ENCODE assay signal across 13 cellular contexts in the genomic region with DNA sequence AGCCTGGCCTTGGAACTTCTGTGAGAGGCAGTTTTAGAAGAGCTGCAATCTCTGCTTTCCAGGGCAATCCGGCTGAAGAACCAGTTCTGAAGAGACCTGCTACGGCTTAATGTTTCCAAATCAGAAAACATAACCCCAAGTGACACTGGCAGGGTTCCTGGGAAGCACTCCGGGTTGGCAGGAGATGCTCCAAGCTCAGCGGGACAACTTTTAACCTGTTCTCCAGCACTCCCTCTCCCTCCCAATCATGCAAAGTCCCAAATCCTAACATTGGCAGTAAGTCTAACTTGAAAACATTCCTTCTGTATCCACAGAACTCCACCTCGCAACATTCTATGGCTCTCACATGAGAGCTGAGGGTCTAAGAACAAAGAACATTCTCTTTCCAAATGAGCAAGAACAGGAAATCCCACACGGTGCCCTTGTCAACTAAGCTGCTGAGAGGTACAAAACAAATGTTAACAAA. TPM values are rescaled to one million over a fixed set of nuclear protein-coding genes. Genes with fewer than 3 reads are reported as not detected.
A peak's percentile ranks its signal among the peaks of the same experiment; 100 is the strongest.
DNase-seq lines count a peak whose midpoint lies in the region; ATAC-seq and TF ChIP-seq lines count a peak whose summit lies in the region.
"Had no signal": no experiment of that assay in that cellular context is flagged by ENCODE, and none has a peak within 500 bp of the region (broad histone marks: within the 10 kb centered on the region; RNA-seq: fewer than 3 reads in every experiment).

No MANE protein-coding gene starts in this region.

- ATAC-seq in left lobe of liver, result peak; percentile 94
- ATAC-seq in HG02571 (IDR thresholded peaks at IDR 0.05; ENCODE audit: unreplicated experiment), result no peak
- ATAC-seq in GM21528 (IDR thresholded peaks at IDR 0.05; ENCODE audit: low FRiP score, unreplicated experiment), result no peak
- ATAC-seq in HG03520 (IDR thresholded peaks at IDR 0.05; ENCODE audit: unreplicated experiment), result no peak

- H3K4me3 ChIP-seq in LNCaP clone FGC (ENCODE audit: low read depth, low read length) (no peak overlapping the region), choroid plexus epithelial cell (ENCODE audit: low read depth, low read length) (no peak overlapping the region)
- H3K4me3 ChIP-seq: upper lobe of left lung had no signal

- TF ChIP-seq CTCF in LNCaP clone FGC (IDR thresholded peaks at IDR 0.05; ENCODE audit: control insufficient read depth, extremely low read depth, insufficient read depth) (no peak), choroid plexus epithelial cell (conservative IDR thresholded peaks at IDR 0.05; ENCODE audit: low read depth, low read length) (no peak)

- DNase-seq in LNCaP clone FGC (ENCODE audit: low read depth) (peak; percentile 87), choroid plexus epithelial cell (ENCODE audit: low read depth) (peak; percentile 74), left lobe of liver (ENCODE audit: low spot score) (peak; percentile 89), nucleus accumbens (lab: John Stamatoyannopoulos, UW) (no peak)
- peak; percentile 1 for DNase-seq in stimulated activated CD8-positive, alpha-beta memory T cell treated with anti-CD3 and anti-CD28 coated beads, Interleukin-4, amount 100 ng/mL, for 48 hours
- DNase-seq: CD8-positive, alpha-beta memory T cell; NCI-H345; stimulated activated CD4-positive, alpha-beta T cell treated with anti-CD3 and anti-CD28 coated beads, Interleukin-4, amount 100 ng/mL, for 1 hour; WERI-Rb-1 had no signal

RNA-seq across cellular contexts. Expression of gene MN1, which starts 48.5 kb away (rescaled TPM):
- 1.2 TPM for total RNA-seq in left lobe of liver

Comparison
In these comparisons a context has a peak if more than half of its experiments do, and no peak if none do; other contexts are left out.
1. DNase-seq: peak in LNCaP clone FGC (single experiment), choroid plexus epithelial cell (single experiment), left lobe of liver (single experiment) and stimulated activated CD8-positive, alpha-beta memory T cell treated with anti-CD3 and anti-CD28 coated beads, Interleukin-4, amount 100 ng/mL, for 48 hours (single experiment); none in nucleus accumbens (0 of 56).